Comparison of ENCODE assay signal across 33 cellular contexts in the genomic region with DNA sequence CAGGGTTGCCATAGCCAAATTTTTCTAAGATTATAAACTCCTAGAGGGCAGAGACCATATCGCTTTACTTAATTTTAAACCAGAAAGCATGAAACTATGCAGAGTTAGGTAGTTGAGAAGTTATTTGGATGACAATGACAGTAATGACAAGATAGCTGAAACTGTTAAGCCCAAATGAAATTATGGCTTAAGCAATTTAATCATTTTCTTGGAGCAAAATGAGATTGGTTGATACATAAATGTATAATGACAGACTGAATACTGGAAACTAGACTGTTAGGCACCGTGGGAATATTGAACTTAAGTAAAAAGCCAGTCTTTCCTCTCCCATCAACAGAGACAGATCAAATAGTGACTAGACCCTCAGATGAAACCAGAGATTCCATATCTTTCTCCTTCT.
"Had no signal": no experiment of that assay in that cellular context is flagged by ENCODE, and none has a peak within 500 bp of the region (broad histone marks: within the 10 kb centered on the region; RNA-seq: fewer than 3 reads in every experiment).

No MANE protein-coding gene starts in this region.

- H3K27me3 ChIP-seq: MG63, SJCRH30 had no signal

- DNase-seq: Kasumi-1, KG1, MG63, NCI-H1048, NCI-H1092 treated with DMSO at 0.1 percent for 48 hours, NCI-H1105 treated with DMSO at 0.1 percent for 48 hours, NCI-H1417, NCI-H1436, NCI-H146, NCI-H1694, NCI-H187, NCI-H1930, NCI-H2029 treated with DMSO at 0.1 percent for 48 hours, NCI-H2081 treated with DMSO at 0.1 percent for 48 hours, NCI-H2107, NCI-H2171, NCI-H226, NCI-H446 treated with DMSO at 0.1 percent for 48 hours, NCI-H510A, NCI-H524, NCI-H526, NCI-H69, NCI-H748 treated with DMSO at 0.1 percent for 48 hours, NCI-H82, PC-9, SHP77, SIG-M5, SJCRH30, T-cell had no signal

- H3K36me3 Mint-ChIP-seq: T-cell had no signal

- H2AFZ ChIP-seq: PC-9 had no signal

- H3K4me3 Mint-ChIP-seq: T-cell had no signal

- H3K4me1 Mint-ChIP-seq: T-cell had no signal

- H3K36me3 ChIP-seq: MG63, SJCRH30 had no signal

- FAIRE-seq: RCC 7860 had no signal

- ATAC-seq: Panc1, Right ventricle myocardium inferior, T-cell had no signal

- H3K9me3 ChIP-seq: MG63, SJCRH30 had no signal

- H3K4me3 ChIP-seq: MG63, PC-9, SJCRH30 had no signal

- H3K4me2 ChIP-seq: PC-9 had no signal

- H3K27ac Mint-ChIP-seq: T-cell had no signal

- H3K27ac ChIP-seq: PC-9, RWPE1, SJCRH30 had no signal
